ENCODE assay signal across 15 cellular contexts in genomic region chr15:48406911-48407310, GRCh38.
DNase-seq lines count a peak whose midpoint lies in the region; ATAC-seq and TF ChIP-seq lines count a peak whose summit lies in the region.
"Had no signal": no experiment of that assay in that cellular context is flagged by ENCODE, and none has a peak within 500 bp of the region (broad histone marks: within the 10 kb centered on the region; RNA-seq: fewer than 3 reads in every experiment).

No MANE protein-coding gene starts in this region.

- DNase-seq in AG09319 (ENCODE audit: extremely low read depth, low read depth), result no peak
- DNase-seq in GM23338 (ENCODE audit: low spot score), result peak; percentile 45
- DNase-seq in adipocyte (ENCODE audit: low read depth), result no peak
- no peak for DNase-seq in RKO (ENCODE audit: low spot score)
- DNase-seq in GM03348 (ENCODE audit: low spot score), result no peak
- no peak for DNase-seq in activated T-cell treated with anti-CD3 and anti-CD28 coated beads, Interleukin-2, amount 50 U/mL, for 72 hours
- DNase-seq: aorta; CD4-positive, CD25-positive, alpha-beta regulatory T cell; mucosa of descending colon; NCI-H1105; NCI-H526 treated with DMSO at 0.1 percent for 48 hours; stimulated activated CD4-positive, alpha-beta T cell treated with anti-CD3 and anti-CD28 coated beads, Interleukin-4, amount 100 ng/mL, for 4 hours; stimulated activated naive CD4-positive, alpha-beta T cell treated with Interleukin-2 at 50 U/mL for 16 hours had no signal

- no peak for TF ChIP-seq POLR2A in gastroesophageal sphincter (IDR thresholded peaks at IDR 0.05)

- no peak overlapping the region for H3K4me2 ChIP-seq in GM23338

- H3K4me3 Mint-ChIP-seq in GM23338, result no peak overlapping the region
- no peak overlapping the region for H3K4me3 Mint-ChIP-seq in activated T-cell treated with anti-CD3 and anti-CD28 coated beads, Interleukin-2, amount 50 U/mL, for 72 hours
- H3K4me3 Mint-ChIP-seq: CD4-positive, CD25-positive, alpha-beta regulatory T cell had no signal

- no peak overlapping the region for H2AFZ ChIP-seq in GM23338

- 78 to 100% methylated on average over 1 of the region's 1 CpG for WGBS in gastroesophageal sphincter (ENCODE audit: low coverage in 1 of 2), 2 donors

- ATAC-seq in GM23338 (0 out of 3 replicates have a peak, but pooled peaks have one; percentile 32), gastroesophageal sphincter (no peak), HG02870 (IDR thresholded peaks at IDR 0.05; ENCODE audit: unreplicated experiment) (no peak)
- ATAC-seq in activated T-cell treated with anti-CD3 and anti-CD28 coated beads, Interleukin-2, amount 50 U/mL, for 72 hours (replicated peaks in 1 of 2), result no peak
- ATAC-seq: mucosa of descending colon had no signal

- no peaks in the 10 kb centered on the region for H3K79me2 ChIP-seq in GM23338 (replicated peaks; ENCODE audit: insufficient read depth)

- no peak overlapping the region for H3K4me3 ChIP-seq in GM23338
- H3K4me3 ChIP-seq in adipocyte (ENCODE audit: low read length), result no peak overlapping the region
- H3K4me3 ChIP-seq in gastroesophageal sphincter, result no peak overlapping the region
- H3K4me3 ChIP-seq: mucosa of descending colon had no signal

- H3K27me3 Mint-ChIP-seq in GM23338 (ENCODE audit: insufficient read depth, low read depth, poor library complexity), result peaks cover 1% of the 10 kb centered on the region
- no peaks in the 10 kb centered on the region for H3K27me3 Mint-ChIP-seq in activated T-cell treated with anti-CD3 and anti-CD28 coated beads, Interleukin-2, amount 50 U/mL, for 72 hours (ENCODE audit: low read depth)

- no peaks in the 10 kb centered on the region for H4K20me1 ChIP-seq in GM23338 (replicated peaks; ENCODE audit: insufficient read depth)

- no peaks in the 10 kb centered on the region for H3F3A ChIP-seq in GM23338 (replicated peaks; ENCODE audit: low read depth)

- no peaks in the 10 kb centered on the region for H3K27me3 ChIP-seq in GM23338 (ENCODE audit: insufficient read depth)
- H3K27me3 ChIP-seq in adipocyte (replicated peaks; ENCODE audit: control insufficient read depth, insufficient read depth, low read length), result no peaks in the 10 kb centered on the region
- H3K27me3 ChIP-seq in gastroesophageal sphincter, result no peaks in the 10 kb centered on the region

- H3K36me3 Mint-ChIP-seq in GM23338 (ENCODE audit: low read depth), result no peaks in the 10 kb centered on the region
- no peaks in the 10 kb centered on the region for H3K36me3 Mint-ChIP-seq in activated T-cell treated with anti-CD3 and anti-CD28 coated beads, Interleukin-2, amount 50 U/mL, for 72 hours (ENCODE audit: insufficient read depth in 2 of 2)
- H3K36me3 Mint-ChIP-seq: CD4-positive, CD25-positive, alpha-beta regulatory T cell had no signal

- peaks cover 5% of the 10 kb centered on the region; the same call in 1 of the 2 replicates for H3K9me2 ChIP-seq in GM23338 (ENCODE audit: insufficient read depth)

- H3K9me3 ChIP-seq in adipocyte (ENCODE audit: control insufficient read depth, low read length), result no peaks in the 10 kb centered on the region
- no peaks in the 10 kb centered on the region for H3K9me3 ChIP-seq in gastroesophageal sphincter
- H3K9me3 ChIP-seq: mucosa of descending colon had no signal

- no peaks in the 10 kb centered on the region for H3K9me3 Mint-ChIP-seq in GM23338
- H3K9me3 Mint-ChIP-seq in activated T-cell treated with anti-CD3 and anti-CD28 coated beads, Interleukin-2, amount 50 U/mL, for 72 hours, result no peaks in the 10 kb centered on the region

- no peak overlapping the region for H3K27ac ChIP-seq in GM23338 (ENCODE audit: low read depth)
- peak overlapping the region in 3 of 4 donors; percentile 32 to 54 (median 32) for H3K27ac ChIP-seq in gastroesophageal sphincter

- TF ChIP-seq EP300 in gastroesophageal sphincter (IDR thresholded peaks at IDR 0.05), result no peak

- peak; percentile 16; the same call in 1 of the 2 replicates for TF ChIP-seq CTCF in AG09319 (IDR thresholded peaks at IDR 0.05; ENCODE audit: low read depth, low read length)
- peak; percentile 55 to 60 for TF ChIP-seq CTCF in GM23338 (conservative IDR thresholded peaks at IDR 0.05; ENCODE audit: low read depth in 2 of 2)
- TF ChIP-seq CTCF in gastroesophageal sphincter (IDR thresholded peaks at IDR 0.05), result no peak

- H3K36me3 ChIP-seq in GM23338 (ENCODE audit: insufficient read depth) (no peaks in the 10 kb centered on the region), adipocyte (ENCODE audit: control insufficient read depth, insufficient read depth, low read length, severe bottlenecking) (peaks cover 23% of the 10 kb centered on the region), gastroesophageal sphincter (peaks cover 0 to 27% of the 10 kb centered on the region in 2 donors)

- no peaks in the 10 kb centered on the region for H3K4me1 ChIP-seq in GM23338 (ENCODE audit: insufficient read depth)
- peaks cover 55% of the 10 kb centered on the region for H3K4me1 ChIP-seq in adipocyte (ENCODE audit: control insufficient read depth, insufficient read depth, low read length)
- peaks cover 3 to 52% (median 5%) of the 10 kb centered on the region in 3 donors for H3K4me1 ChIP-seq in gastroesophageal sphincter

- peak overlapping the region; percentile 24 for H3K9ac ChIP-seq in adipocyte (ENCODE audit: low read length)

- no peaks in the 10 kb centered on the region for H3K4me1 Mint-ChIP-seq in GM23338
- no peaks in the 10 kb centered on the region for H3K4me1 Mint-ChIP-seq in activated T-cell treated with anti-CD3 and anti-CD28 coated beads, Interleukin-2, amount 50 U/mL, for 72 hours (ENCODE audit: low read depth)
- H3K4me1 Mint-ChIP-seq: CD4-positive, CD25-positive, alpha-beta regulatory T cell had no signal

- no peak overlapping the region for H3K27ac Mint-ChIP-seq in GM23338
- no peak overlapping the region for H3K27ac Mint-ChIP-seq in activated T-cell treated with anti-CD3 and anti-CD28 coated beads, Interleukin-2, amount 50 U/mL, for 72 hours
- H3K27ac Mint-ChIP-seq: CD4-positive, CD25-positive, alpha-beta regulatory T cell had no signal

TF ChIP-seq in GM23338, 12 proteins besides CTCF, POLR2A, EP300 and RAD21:
- no peak for TF ChIP-seq JUNB (IDR thresholded peaks at IDR 0.05; ENCODE audit: unreplicated experiment)
- no peak for TF ChIP-seq ZNF462 (CRISPR knock-in tag; IDR thresholded peaks at IDR 0.05)
- TF ChIP-seq ZNF331 (CRISPR knock-in tag; IDR thresholded peaks at IDR 0.05; ENCODE audit: low read depth), result no peak
- TF ChIP-seq EZH2phosphoT487 (IDR thresholded peaks at IDR 0.05; ENCODE audit: unreplicated experiment), result no peak

Comparison
In these comparisons a context has a peak if more than half of its experiments do, and no peak if none do; other contexts are left out.
1. CTCF ChIP-seq: peak in AG09319 (single experiment) and GM23338 (2 of 2); none in gastroesophageal sphincter (0 of 4).